Comparison of ENCODE assay signal across 15 cellular contexts in the genomic region with DNA sequence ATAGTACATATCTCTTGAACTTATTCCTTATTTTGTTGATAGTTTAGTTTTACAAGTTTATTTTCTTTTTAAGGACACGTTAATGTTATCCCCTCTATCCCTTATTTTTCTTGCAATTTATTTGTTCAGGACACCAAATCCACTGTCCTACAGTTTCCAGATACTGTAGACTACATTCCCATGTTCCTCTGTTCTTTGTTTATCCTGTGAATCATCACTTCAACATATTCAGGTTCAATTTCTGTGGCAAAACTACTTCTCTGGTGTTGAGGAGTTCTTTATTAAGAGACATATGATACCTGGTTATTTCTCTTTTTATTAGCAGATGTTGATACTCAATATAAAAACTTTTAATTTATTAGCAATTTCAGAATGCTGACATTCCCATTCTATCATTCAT.
A peak's percentile ranks its signal among the peaks of the same experiment; 100 is the strongest.
DNase-seq lines count a peak whose midpoint lies in the region; ATAC-seq and TF ChIP-seq lines count a peak whose summit lies in the region.
"Had no signal": no experiment of that assay in that cellular context is flagged by ENCODE, and none has a peak within 500 bp of the region (broad histone marks: within the 10 kb centered on the region; RNA-seq: fewer than 3 reads in every experiment).

No MANE protein-coding gene starts in this region.

- H3K27me3 ChIP-seq in RWPE2 (ENCODE audit: insufficient read depth, poor library complexity, severe bottlenecking), result no peaks in the 10 kb centered on the region
- no peaks in the 10 kb centered on the region for H3K27me3 ChIP-seq in body of pancreas
- H3K27me3 ChIP-seq in dorsolateral prefrontal cortex, result no peaks in the 10 kb centered on the region
- H3K27me3 ChIP-seq: Peyer's patch had no signal

- no peak overlapping the region for H3K27ac ChIP-seq in RWPE2 (ENCODE audit: poor library complexity, severe bottlenecking)
- H3K27ac ChIP-seq in body of pancreas, result no peak overlapping the region
- H3K27ac ChIP-seq in dorsolateral prefrontal cortex, result no peak overlapping the region
- H3K27ac ChIP-seq: Peyer's patch, VCaP had no signal

- DNase-seq in ELR (ENCODE audit: low read depth), result peak; percentile 23
- DNase-seq in RWPE2 (ENCODE audit: low spot score), result no peak
- DNase-seq in epithelial cell of esophagus (ENCODE audit: low read depth), result peak; percentile 36
- DNase-seq in renal cortical epithelial cell (ENCODE audit: low read depth), result peak; percentile 56
- DNase-seq in HuH-7.5 (ENCODE audit: low spot score), result no peak
- no peak for DNase-seq in body of pancreas
- DNase-seq in dorsolateral prefrontal cortex, result no peak
- DNase-seq: activated CD4-positive, alpha-beta memory T cell treated with anti-CD3 and anti-CD28 coated beads, Interleukin-2, amount 10 ng/mL, durations not matched to agents 7 days and 5 days; amygdala; C1 segment of cervical spinal cord; DMS79 treated with DMSO at 0.1 percent for 48 hours; NCI-H748 treated with DMSO at 0.1 percent for 48 hours; Peyer's patch; substantia nigra had no signal

- ATAC-seq in RWPE2 (ENCODE audit: low read depth) (0 out of 3 replicates have a peak, but pooled peaks have one; percentile 42), body of pancreas (no peak)

- TF ChIP-seq CTCF in RWPE2 (IDR thresholded peaks at IDR 0.05; ENCODE audit: poor library complexity, severe bottlenecking) (no peak), epithelial cell of esophagus (IDR thresholded peaks at IDR 0.05; ENCODE audit: insufficient read depth, low read depth, low read length, missing control alignments) (no peak), body of pancreas (IDR thresholded peaks at IDR 0.05) (no peak), dorsolateral prefrontal cortex (IDR thresholded peaks at IDR 0.05 in 54 of 56, conservative IDR thresholded peaks at IDR 0.05 in 2 of 56; ENCODE audit: low read depth in 1 of 56, partially characterized antibody in 56 of 56) (no peak)

- WGBS in body of pancreas, 2 donors, result 44 to 50% methylated on average over 1 of the region's 1 CpG

- H3K9me3 ChIP-seq in RWPE2 (ENCODE audit: severe bottlenecking), result no peaks in the 10 kb centered on the region
- no peaks in the 10 kb centered on the region for H3K9me3 ChIP-seq in body of pancreas
- H3K9me3 ChIP-seq: Peyer's patch had no signal

- H3K4me3 ChIP-seq in RWPE2 (ENCODE audit: severe bottlenecking), result no peak overlapping the region
- no peak overlapping the region for H3K4me3 ChIP-seq in epithelial cell of esophagus (ENCODE audit: low read length)
- H3K4me3 ChIP-seq in body of pancreas, result no peak overlapping the region
- no peak overlapping the region for H3K4me3 ChIP-seq in dorsolateral prefrontal cortex
- H3K4me3 ChIP-seq: Peyer's patch had no signal

- TF ChIP-seq POLR2A in body of pancreas (IDR thresholded peaks at IDR 0.05), result no peak

- H3K36me3 ChIP-seq in RWPE2 (ENCODE audit: low read depth) (peaks cover 1% of the 10 kb centered on the region; the same call in 1 of the 2 replicates), body of pancreas (replicated peaks in 1 of 2; ENCODE audit: insufficient read depth in 1 of 2, low read depth in 2 of 2) (no peaks in the 10 kb centered on the region)
- H3K36me3 ChIP-seq: Peyer's patch had no signal

- peaks cover 6% of the 10 kb centered on the region for H3K4me1 ChIP-seq in RWPE2 (ENCODE audit: insufficient read depth, poor library complexity, severe bottlenecking)
- H3K4me1 ChIP-seq in body of pancreas, result peaks cover 10% of the 10 kb centered on the region
- H3K4me1 ChIP-seq: Peyer's patch had no signal

- intact Hi-C loops in body of pancreas (cut with DNase I), result no loop called here
- intact Hi-C loops in dorsolateral prefrontal cortex (cut with DNase I), result no loop called here

Comparison
In these comparisons a context has a peak if more than half of its experiments do, and no peak if none do; other contexts are left out.
1. DNase-seq: peak in ELR (single experiment), epithelial cell of esophagus (single experiment) and renal cortical epithelial cell (single experiment); none in RWPE2 (single experiment), HuH-7.5 (single experiment), body of pancreas (0 of 4) and dorsolateral prefrontal cortex (0 of 10).